In genomic region chr3:188624384-188624783, GRCh38 we compare ENCODE assay signal across 14 cellular contexts.
DNase-seq lines count a peak whose midpoint lies in the region; ATAC-seq, FAIRE-seq and TF ChIP-seq lines count a peak whose summit lies in the region.
"Had no signal": no experiment of that assay in that cellular context is flagged by ENCODE, and none has a peak within 500 bp of the region (broad histone marks: within the 10 kb centered on the region; RNA-seq: fewer than 3 reads in every experiment).

No MANE protein-coding gene starts in this region.

- intact Hi-C loops in stomach (cut with DNase I; ENCODE audit: low total_unique reads): no loop called here

- no peaks in the 10 kb centered on the region for H3K27me3 ChIP-seq in stomach
- no peaks in the 10 kb centered on the region for H3K27me3 ChIP-seq in BE2C

- no peak for TF ChIP-seq EP300 in stomach (IDR thresholded peaks at IDR 0.05)

- no peak for TF ChIP-seq CTCF in stomach (IDR thresholded peaks at IDR 0.05)
- TF ChIP-seq CTCF in BE2C (IDR thresholded peaks at IDR 0.05; ENCODE audit: low read depth, low read length): no peak

- H3K4me3 ChIP-seq in stomach: no peak overlapping the region
- H3K4me3 ChIP-seq in BE2C (ENCODE audit: low read depth, low read length): no peak overlapping the region

- peak; percentile 23 for FAIRE-seq in H54 (lab: Jason Lieb, UNC)

- H3K9me3 ChIP-seq in stomach (no peaks in the 10 kb centered on the region), BE2C (no peaks in the 10 kb centered on the region)

- TF ChIP-seq POLR2A in H54 (IDR thresholded peaks at IDR 0.05; ENCODE audit: low read depth, low read length) (no peak), stomach (IDR thresholded peaks at IDR 0.05) (no peak)

- ATAC-seq in left lobe of liver: peak; percentile 95
- no peak for ATAC-seq in GM18861 (IDR thresholded peaks at IDR 0.05; ENCODE audit: unreplicated experiment)
- ATAC-seq: naive thymus-derived CD4-positive, alpha-beta T cell; stimulated activated memory B cell treated with anti-CD40 and anti-IgM and Interleukin-4, amounts not matched to agents 10 μg/mL and 1 μg/mL and 100 μg/mL, for 72 hours had no signal

- H3K27ac ChIP-seq in cingulate gyrus (ENCODE audit: low read depth, low read length): peak overlapping the region; percentile 13
- H3K27ac ChIP-seq in stomach: peak overlapping the region in 4 of 5 donors; percentile 34 to 79 (median 53)

- H3K36me3 ChIP-seq in stomach: no peaks in the 10 kb centered on the region
- no peaks in the 10 kb centered on the region for H3K36me3 ChIP-seq in BE2C

- 18 to 47% (median 23%) methylated on average over 3 of the region's 3 CpGs for WGBS in stomach, 5 donors

- H3K4me1 ChIP-seq in stomach (peaks cover 8 to 32% (median 15%) of the 10 kb centered on the region in 4 donors), BE2C (no peaks in the 10 kb centered on the region)

- DNase-seq in H54 (ENCODE audit: insufficient read length, low spot score): no peak
- peak; percentile 75 for DNase-seq in left lobe of liver (ENCODE audit: low spot score)
- DNase-seq in stomach: peak; percentile 33
- DNase-seq in NCI-H345 treated with DMSO at 0.1 percent for 48 hours (lab: John Stamatoyannopoulos, UW; ENCODE audit: unreplicated experiment): no peak
- no peak for DNase-seq in COLO668 (lab: John Stamatoyannopoulos, UW; ENCODE audit: unreplicated experiment)
- no peak for DNase-seq in BE2C
- DNase-seq: activated CD4-positive, alpha-beta T cell treated with anti-CD3 and anti-CD28 coated beads for 4 hours; CD4-positive, CD25-positive, alpha-beta regulatory T cell; naive thymus-derived CD4-positive, alpha-beta T cell; NCI-H524; SHP77 had no signal

Comparison
In these comparisons a context has a peak if more than half of its experiments do, and no peak if none do; other contexts are left out.
1. DNase-seq: peak in left lobe of liver (single experiment) and stomach (single experiment); none in H54 (single experiment), NCI-H345 treated with DMSO at 0.1 percent for 48 hours (single experiment), COLO668 (single experiment) and BE2C (single experiment).